12 cellular contexts compared by ENCODE assay signal in genomic region chr2:64276417-64277095, GRCh38.
A peak's percentile ranks its signal among the peaks of the same experiment; 100 is the strongest.
DNase-seq lines count a peak whose midpoint lies in the region; ATAC-seq and TF ChIP-seq lines count a peak whose summit lies in the region.
"Had no signal": no experiment of that assay in that cellular context is flagged by ENCODE, and none has a peak within 500 bp of the region (broad histone marks: within the 10 kb centered on the region; RNA-seq: fewer than 3 reads in every experiment).

No MANE protein-coding gene starts in this region.

- no peaks in the 10 kb centered on the region for H3K36me3 ChIP-seq in Caco-2 (ENCODE audit: control insufficient read depth, insufficient read depth, low read length)
- H3K36me3 ChIP-seq in SJCRH30: no peaks in the 10 kb centered on the region
- no peaks in the 10 kb centered on the region for H3K36me3 ChIP-seq in parathyroid adenoma (ENCODE audit: control insufficient read depth, insufficient read depth, low read length)

- no peaks in the 10 kb centered on the region for H3K27me3 Mint-ChIP-seq in Caco-2 (ENCODE audit: insufficient read depth, unreplicated experiment)
- no peaks in the 10 kb centered on the region for H3K27me3 Mint-ChIP-seq in activated CD4-positive, alpha-beta memory T cell treated with anti-CD3 and anti-CD28 coated beads, Interleukin-2, amount 10 ng/mL, durations not matched to agents 7 days and 5 days
- H3K27me3 Mint-ChIP-seq: activated B cell treated with CpG ODN at 0.5 μM for 24 hours had no signal

- intact Hi-C loops in Caco-2 (cut with micrococcal nuclease; ENCODE audit: unreplicated experiment): loop anchor here (2.0 kb wide), 1 partner anchor 54 kb away; no protein-coding TSS in a partner anchor

- CTCF ChIA-PET in Caco-2 (lab: Charles Lee): interaction anchor here (0.6 kb wide), 3 partner anchors 125 to 951 kb away, joined by 3 to 4 read pairs (median 3); partner anchors contain the start of gene ACTR2
- CTCF ChIA-PET in activated CD4-positive, alpha-beta memory T cell treated with anti-CD3 and anti-CD28 coated beads, Interleukin-2, amount 10 ng/mL, durations not matched to agents 7 days and 5 days (lab: Charles Lee): no interaction called here

- no TSS peak for BruUV-seq in Caco-2 (replicated peaks; lab: Mats Ljungman, UMichigan)

- H3K27me3 ChIP-seq in Caco-2 (replicated peaks; ENCODE audit: control insufficient read depth, insufficient read depth, low read length): no peaks in the 10 kb centered on the region
- no peaks in the 10 kb centered on the region for H3K27me3 ChIP-seq in SJCRH30
- no peaks in the 10 kb centered on the region for H3K27me3 ChIP-seq in parathyroid adenoma (ENCODE audit: control insufficient read depth, insufficient read depth, low read length)

- H3K4me3 ChIP-seq in Caco-2 (ENCODE audit: low read depth, low read length) (no peak overlapping the region), SJCRH30 (no peak overlapping the region), fibroblast of the aortic adventitia (ENCODE audit: low read depth, low read length) (no peak overlapping the region), parathyroid adenoma (ENCODE audit: low read depth, low read length) (no peak overlapping the region)

- H3K27ac ChIP-seq in SJCRH30: peak overlapping the region; percentile 67
- no peak overlapping the region for H3K27ac ChIP-seq in parathyroid adenoma
- H3K27ac ChIP-seq: HL-60 had no signal

- ATAC-seq in GM21390 (IDR thresholded peaks at IDR 0.05; ENCODE audit: unreplicated experiment) (no peak), HG02938 (IDR thresholded peaks at IDR 0.05; ENCODE audit: unreplicated experiment) (no peak)

- H3K4me2 ChIP-seq in parathyroid adenoma (ENCODE audit: low read length): no peak overlapping the region

- peak overlapping the region; percentile 61 for H2AFZ ChIP-seq in parathyroid adenoma

- no peak overlapping the region for H3K9ac ChIP-seq in parathyroid adenoma

- no peaks in the 10 kb centered on the region for H3K79me2 ChIP-seq in parathyroid adenoma

- peak; percentile 24 to 45 for DNase-seq in Caco-2
- no peak for DNase-seq in SJCRH30
- DNase-seq in fibroblast of the aortic adventitia (ENCODE audit: low read depth): peak; percentile 31
- DNase-seq in activated CD4-positive, alpha-beta memory T cell treated with anti-CD3 and anti-CD28 coated beads, Interleukin-2, amount 10 ng/mL, durations not matched to agents 7 days and 5 days: no peak
- no peak for DNase-seq in RKO (ENCODE audit: low spot score)
- DNase-seq: activated B cell treated with CpG ODN at 0.5 μM for 24 hours, COR-L47, NCI-H1694 treated with DMSO at 0.1 percent for 48 hours had no signal

- peak overlapping the region; percentile 30 for H3K4me3 Mint-ChIP-seq in Caco-2 (ENCODE audit: unreplicated experiment)
- no peak overlapping the region for H3K4me3 Mint-ChIP-seq in activated CD4-positive, alpha-beta memory T cell treated with anti-CD3 and anti-CD28 coated beads, Interleukin-2, amount 10 ng/mL, durations not matched to agents 7 days and 5 days
- H3K4me3 Mint-ChIP-seq: activated B cell treated with CpG ODN at 0.5 μM for 24 hours had no signal

- peak overlapping the region; percentile 94 for H3K27ac Mint-ChIP-seq in Caco-2 (ENCODE audit: unreplicated experiment)
- no peak overlapping the region for H3K27ac Mint-ChIP-seq in activated CD4-positive, alpha-beta memory T cell treated with anti-CD3 and anti-CD28 coated beads, Interleukin-2, amount 10 ng/mL, durations not matched to agents 7 days and 5 days

- POLR2A ChIA-PET in Caco-2 (lab: Charles Lee): no interaction called here
- POLR2A ChIA-PET in activated CD4-positive, alpha-beta memory T cell treated with anti-CD3 and anti-CD28 coated beads, Interleukin-2, amount 10 ng/mL, durations not matched to agents 7 days and 5 days (lab: Charles Lee): interaction anchor here (1.3 kb wide), 1 partner anchor 16 kb away, joined by 3 read pairs; no protein-coding TSS in a partner anchor

- peaks cover 2% of the 10 kb centered on the region for H3K9me3 Mint-ChIP-seq in Caco-2 (ENCODE audit: unreplicated experiment)
- no peaks in the 10 kb centered on the region for H3K9me3 Mint-ChIP-seq in activated CD4-positive, alpha-beta memory T cell treated with anti-CD3 and anti-CD28 coated beads, Interleukin-2, amount 10 ng/mL, durations not matched to agents 7 days and 5 days
- H3K9me3 Mint-ChIP-seq: activated B cell treated with CpG ODN at 0.5 μM for 24 hours had no signal

- no peaks in the 10 kb centered on the region for H3K36me3 Mint-ChIP-seq in Caco-2 (ENCODE audit: insufficient read depth, unreplicated experiment)
- no peaks in the 10 kb centered on the region for H3K36me3 Mint-ChIP-seq in activated CD4-positive, alpha-beta memory T cell treated with anti-CD3 and anti-CD28 coated beads, Interleukin-2, amount 10 ng/mL, durations not matched to agents 7 days and 5 days (ENCODE audit: low read depth)

- TF ChIP-seq CTCF in Caco-2 (IDR thresholded peaks at IDR 0.05; ENCODE audit: insufficient read depth in 1 of 2, low read depth in 1 of 2, low read length in 1 of 2, severe bottlenecking in 1 of 2, unreplicated experiment in 1 of 2) (no peak), fibroblast of the aortic adventitia (IDR thresholded peaks at IDR 0.05; ENCODE audit: insufficient read depth, low read length) (no peak), parathyroid adenoma (IDR thresholded peaks at IDR 0.05) (no peak)

- H3K4me1 ChIP-seq in Caco-2 (peaks cover 36% of the 10 kb centered on the region), SJCRH30 (peaks cover 29% of the 10 kb centered on the region), parathyroid adenoma (peaks cover 11% of the 10 kb centered on the region)

- H3K4me1 Mint-ChIP-seq in Caco-2 (ENCODE audit: low read depth, unreplicated experiment): peaks cover 49% of the 10 kb centered on the region
- peaks cover 26% of the 10 kb centered on the region for H3K4me1 Mint-ChIP-seq in activated CD4-positive, alpha-beta memory T cell treated with anti-CD3 and anti-CD28 coated beads, Interleukin-2, amount 10 ng/mL, durations not matched to agents 7 days and 5 days

- no peaks in the 10 kb centered on the region for H3K9me3 ChIP-seq in Caco-2
- H3K9me3 ChIP-seq in SJCRH30 (replicated peaks): no peaks in the 10 kb centered on the region
- H3K9me3 ChIP-seq in parathyroid adenoma (ENCODE audit: control insufficient read depth, low read length): no peaks in the 10 kb centered on the region

Comparison
In these comparisons a context has a peak if more than half of its experiments do, and no peak if none do; other contexts are left out.
1. DNase-seq: peak in Caco-2 (2 of 2) and fibroblast of the aortic adventitia (single experiment); none in SJCRH30 (0 of 2), activated CD4-positive, alpha-beta memory T cell treated with anti-CD3 and anti-CD28 coated beads, Interleukin-2, amount 10 ng/mL, durations not matched to agents 7 days and 5 days (single experiment) and RKO (single experiment).